Comparison of ENCODE assay signal across 16 cellular contexts in the genomic region with DNA sequence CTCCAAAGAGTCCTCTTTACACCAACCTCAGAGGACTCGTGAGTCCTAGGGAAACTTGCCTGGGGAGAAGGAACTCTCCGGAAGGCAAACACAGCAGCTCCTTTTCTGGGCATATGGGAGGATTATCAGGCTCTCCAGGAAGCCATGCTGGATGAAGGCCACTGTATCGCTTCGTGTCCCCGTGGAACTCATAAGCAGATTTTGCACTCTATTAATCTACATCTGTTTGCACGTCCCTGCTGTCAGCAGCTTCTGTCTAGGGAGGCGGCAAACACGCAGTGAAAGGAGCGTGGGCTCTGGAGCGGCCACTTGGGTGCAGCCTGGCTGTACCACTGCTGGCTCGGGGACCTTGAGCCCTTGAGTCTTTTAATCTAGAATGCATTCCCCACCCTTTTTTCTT.
A peak's percentile ranks its signal among the peaks of the same experiment; 100 is the strongest.
DNase-seq lines count a peak whose midpoint lies in the region; ATAC-seq and TF ChIP-seq lines count a peak whose summit lies in the region.
"Had no signal": no experiment of that assay in that cellular context is flagged by ENCODE, and none has a peak within 500 bp of the region (broad histone marks: within the 10 kb centered on the region; RNA-seq: fewer than 3 reads in every experiment).

No MANE protein-coding gene starts in this region.

- ATAC-seq in GM21529 (IDR thresholded peaks at IDR 0.05; ENCODE audit: unreplicated experiment) = no peak
- ATAC-seq in GM19023 (IDR thresholded peaks at IDR 0.05; ENCODE audit: unreplicated experiment) = no peak
- ATAC-seq: activated CD4-positive, CD25-positive, alpha-beta regulatory T cell treated with anti-CD3 and anti-CD28 coated beads, Interleukin-2, amount 50 U/mL, for 24 hours had no signal

- H3K4me3 ChIP-seq in right atrium auricular region = no peak overlapping the region
- H3K4me3 ChIP-seq in spleen = no peak overlapping the region
- H3K4me3 ChIP-seq: ovary had no signal

- intact Hi-C loops in spleen (cut with DNase I; ENCODE audit: low total_unique reads) = no loop called here
- intact Hi-C loops in activated T-helper 1 cell treated with anti-CD3 and anti-CD28 coated beads, Interleukin-12 subunit alpha, Interleukin-12 subunit beta, Interleukin-2, Interleukin-4 antibody, amounts not matched to agents 30 ng/mL and 10 ng/mL and 1 ng/mL, durations not matched to agents 14 hours and 24 hours and 36 hours (cut with micrococcal nuclease) = no loop called here

- no peak for TF ChIP-seq POLR2A in spleen (IDR thresholded peaks at IDR 0.05)

- TF ChIP-seq CTCF in right atrium auricular region (IDR thresholded peaks at IDR 0.05) (no peak), spleen (IDR thresholded peaks at IDR 0.05 in 8 of 11, conservative IDR thresholded peaks at IDR 0.05 in 3 of 11) (no peak)

- peaks cover 18% of the 10 kb centered on the region for H3K4me1 Mint-ChIP-seq in activated T-helper 1 cell treated with anti-CD3 and anti-CD28 coated beads, Interleukin-12 subunit alpha, Interleukin-12 subunit beta, Interleukin-2, Interleukin-4 antibody, amounts not matched to agents 30 ng/mL and 10 ng/mL and 1 ng/mL, durations not matched to agents 14 hours and 24 hours and 36 hours (ENCODE audit: low read depth)

- DNase-seq in M059J (ENCODE audit: low read depth) (peak; percentile 18), cerebellar cortex (ENCODE audit: low spot score) (peak; percentile 28), right atrium auricular region (ENCODE audit: low spot score) (no peak), spleen (peak; percentile 29), NCI-H1436 (lab: John Stamatoyannopoulos, UW) (no peak)
- no peak for DNase-seq in activated T-helper 1 cell treated with anti-CD3 and anti-CD28 coated beads, Interleukin-12 subunit alpha, Interleukin-12 subunit beta, Interleukin-2, Interleukin-4 antibody, amounts not matched to agents 30 ng/mL and 10 ng/mL and 1 ng/mL, durations not matched to agents 14 hours and 24 hours and 36 hours (ENCODE audit: low spot score)
- DNase-seq: activated T-cell treated with anti-CD3 and anti-CD28 coated beads for 4 hours, cortex of kidney, Kasumi-1, midbrain, NCI-H2107 had no signal

- no peaks in the 10 kb centered on the region for H3K36me3 Mint-ChIP-seq in activated T-helper 1 cell treated with anti-CD3 and anti-CD28 coated beads, Interleukin-12 subunit alpha, Interleukin-12 subunit beta, Interleukin-2, Interleukin-4 antibody, amounts not matched to agents 30 ng/mL and 10 ng/mL and 1 ng/mL, durations not matched to agents 14 hours and 24 hours and 36 hours (ENCODE audit: low read depth)

- H3K27ac ChIP-seq in right atrium auricular region (peak overlapping the region; percentile 87), spleen (no peak overlapping the region)

- WGBS in spleen, 5 donors = 58 to 82% (median 63%) methylated on average over 10 to 11 of the region's 11 CpGs

- H3K9me3 Mint-ChIP-seq in activated T-helper 1 cell treated with anti-CD3 and anti-CD28 coated beads, Interleukin-12 subunit alpha, Interleukin-12 subunit beta, Interleukin-2, Interleukin-4 antibody, amounts not matched to agents 30 ng/mL and 10 ng/mL and 1 ng/mL, durations not matched to agents 14 hours and 24 hours and 36 hours = no peaks in the 10 kb centered on the region
- H3K9me3 Mint-ChIP-seq: stimulated activated naive CD8-positive, alpha-beta T cell treated with anti-CD3 and anti-CD28 coated beads, Interleukin-15, Interleukin-2, amounts not matched to agents 100 ng/mL and 50 ng/mL, for 24 hours had no signal

- H3K4me1 ChIP-seq in right atrium auricular region (peaks cover 0 to 90% of the 10 kb centered on the region in 2 donors), spleen (peaks cover 0 to 16% (median 0%) of the 10 kb centered on the region in 6 donors)

- H3K36me3 ChIP-seq in right atrium auricular region = peaks cover 6% of the 10 kb centered on the region
- H3K36me3 ChIP-seq in spleen = no peaks in the 10 kb centered on the region
- H3K36me3 ChIP-seq: ovary had no signal

- no peaks in the 10 kb centered on the region for H3K27me3 ChIP-seq in right atrium auricular region
- H3K27me3 ChIP-seq in spleen (replicated peaks in 1 of 7) = peaks cover 0 to 46% (median 5%) of the 10 kb centered on the region in 7 donors
- H3K27me3 ChIP-seq: ovary had no signal

- no peak overlapping the region for H3K27ac Mint-ChIP-seq in activated T-helper 1 cell treated with anti-CD3 and anti-CD28 coated beads, Interleukin-12 subunit alpha, Interleukin-12 subunit beta, Interleukin-2, Interleukin-4 antibody, amounts not matched to agents 30 ng/mL and 10 ng/mL and 1 ng/mL, durations not matched to agents 14 hours and 24 hours and 36 hours
- H3K27ac Mint-ChIP-seq: stimulated activated naive CD8-positive, alpha-beta T cell treated with anti-CD3 and anti-CD28 coated beads, Interleukin-15, Interleukin-2, amounts not matched to agents 100 ng/mL and 50 ng/mL, for 24 hours had no signal

- H3K9me3 ChIP-seq in right atrium auricular region = no peaks in the 10 kb centered on the region
- H3K9me3 ChIP-seq in spleen = no peaks in the 10 kb centered on the region
- H3K9me3 ChIP-seq: ovary had no signal

- H3K4me3 Mint-ChIP-seq in activated T-helper 1 cell treated with anti-CD3 and anti-CD28 coated beads, Interleukin-12 subunit alpha, Interleukin-12 subunit beta, Interleukin-2, Interleukin-4 antibody, amounts not matched to agents 30 ng/mL and 10 ng/mL and 1 ng/mL, durations not matched to agents 14 hours and 24 hours and 36 hours = no peak overlapping the region
- H3K4me3 Mint-ChIP-seq: stimulated activated naive CD8-positive, alpha-beta T cell treated with anti-CD3 and anti-CD28 coated beads, Interleukin-15, Interleukin-2, amounts not matched to agents 100 ng/mL and 50 ng/mL, for 24 hours had no signal

- H3K27me3 Mint-ChIP-seq in activated T-helper 1 cell treated with anti-CD3 and anti-CD28 coated beads, Interleukin-12 subunit alpha, Interleukin-12 subunit beta, Interleukin-2, Interleukin-4 antibody, amounts not matched to agents 30 ng/mL and 10 ng/mL and 1 ng/mL, durations not matched to agents 14 hours and 24 hours and 36 hours (ENCODE audit: insufficient read depth) = peaks cover 7% of the 10 kb centered on the region

Comparison
In these comparisons a context has a peak if more than half of its experiments do, and no peak if none do; other contexts are left out.
1. DNase-seq: peak in M059J (single experiment), cerebellar cortex (single experiment) and spleen (single experiment); none in right atrium auricular region (single experiment), NCI-H1436 (single experiment) and activated T-helper 1 cell treated with anti-CD3 and anti-CD28 coated beads, Interleukin-12 subunit alpha, Interleukin-12 subunit beta, Interleukin-2, Interleukin-4 antibody, amounts not matched to agents 30 ng/mL and 10 ng/mL and 1 ng/mL, durations not matched to agents 14 hours and 24 hours and 36 hours (single experiment).
2. H3K27ac ChIP-seq: peak in right atrium auricular region (2 of 2); none in spleen (0 of 8).